In genomic region chr10:48444861-48445841, GRCh38 we compare ENCODE assay signal across 10 cellular contexts.
DNase-seq lines count a peak whose midpoint lies in the region; ATAC-seq and TF ChIP-seq lines count a peak whose summit lies in the region.
"Had no signal": no experiment of that assay in that cellular context is flagged by ENCODE, and none has a peak within 500 bp of the region (broad histone marks: within the 10 kb centered on the region; RNA-seq: fewer than 3 reads in every experiment).

No MANE protein-coding gene starts in this region.

- 69 to 79% methylated on average over 16 to 17 of the region's 20 CpGs for WGBS in thyroid gland, 2 donors
- 68 to 72% (median 70%) methylated on average over 20 of the region's 20 CpGs for WGBS in psoas muscle, 3 donors

- peaks cover 5% of the 10 kb centered on the region for H3K4me1 Mint-ChIP-seq in activated CD8-positive, alpha-beta memory T cell treated with anti-CD3 and anti-CD28 coated beads, Interleukin-2, amount 10 ng/mL, durations not matched to agents 7 days and 5 days

- TF ChIP-seq POLR2A in thyroid gland (IDR thresholded peaks at IDR 0.05), result peak in 1 of 2 donors; percentile 12

- H3K9me3 ChIP-seq in thyroid gland, result no peaks in the 10 kb centered on the region
- H3K9me3 ChIP-seq in psoas muscle, result no peaks in the 10 kb centered on the region
- no peaks in the 10 kb centered on the region for H3K9me3 ChIP-seq in effector memory CD4-positive, alpha-beta T cell (ENCODE audit: control insufficient read depth, low read length)

- H3K27me3 ChIP-seq in thyroid gland (no peaks in the 10 kb centered on the region), psoas muscle (ENCODE audit: insufficient read depth in 3 of 3, low read length in 2 of 3) (no peaks in the 10 kb centered on the region)
- no peaks in the 10 kb centered on the region for H3K27me3 ChIP-seq in effector memory CD4-positive, alpha-beta T cell (replicated peaks; ENCODE audit: control insufficient read depth, insufficient read depth, low read length, poor library complexity, severe bottlenecking)

- H3K9me3 Mint-ChIP-seq in activated CD8-positive, alpha-beta memory T cell treated with anti-CD3 and anti-CD28 coated beads, Interleukin-2, amount 10 ng/mL, durations not matched to agents 7 days and 5 days (ENCODE audit: low read depth), result no peaks in the 10 kb centered on the region
- H3K9me3 Mint-ChIP-seq: activated T-helper 2 cell treated with anti-CD3 and anti-CD28 coated beads, Interferon-gamma antibody, Interleukin-2, Interleukin-4, amounts not matched to agents 10 μg/mL and 5 μg/mL and 100 μg/mL, durations not matched to agents 14 hours and 24 hours and 36 hours had no signal

- intact Hi-C loops in thyroid gland (cut with DNase I), result loop anchor here (10.0 kb wide), 1 partner anchor 210 kb away; no protein-coding TSS in a partner anchor
- intact Hi-C loops in psoas muscle (cut with DNase I), result no loop called here

- TF ChIP-seq CTCF in epithelial cell of esophagus (IDR thresholded peaks at IDR 0.05; ENCODE audit: insufficient read depth, low read depth, low read length, missing control alignments) (no peak), thyroid gland (IDR thresholded peaks at IDR 0.05) (peak in 3 of 6 experiments; percentile 32 to 42 (median 36)), psoas muscle (IDR thresholded peaks at IDR 0.05) (no peak)

- CTCF ChIA-PET in activated CD8-positive, alpha-beta memory T cell treated with anti-CD3 and anti-CD28 coated beads, Interleukin-2, amount 10 ng/mL, durations not matched to agents 7 days and 5 days (lab: Charles Lee), result interaction anchor here (0.6 kb wide), 1 partner anchor 82 kb away, joined by 3 read pairs; no protein-coding TSS in a partner anchor

- H3K36me3 ChIP-seq in thyroid gland, result no peaks in the 10 kb centered on the region
- H3K36me3 ChIP-seq in psoas muscle (ENCODE audit: insufficient read depth in 1 of 2, low read depth in 1 of 2), result no peaks in the 10 kb centered on the region
- H3K36me3 ChIP-seq in effector memory CD4-positive, alpha-beta T cell (ENCODE audit: control insufficient read depth, insufficient read depth, low read length), result no peaks in the 10 kb centered on the region

- H3K4me3 Mint-ChIP-seq in activated CD8-positive, alpha-beta memory T cell treated with anti-CD3 and anti-CD28 coated beads, Interleukin-2, amount 10 ng/mL, durations not matched to agents 7 days and 5 days, result no peak overlapping the region

- no peak for ATAC-seq in activated CD8-positive, alpha-beta memory T cell treated with anti-CD3 and anti-CD28 coated beads, Interleukin-2, amount 10 ng/mL, durations not matched to agents 7 days and 5 days
- ATAC-seq in psoas muscle, result no peak

- peak overlapping the region; percentile 18 to 43 (median 34) for H3K27ac ChIP-seq in thyroid gland
- H3K27ac ChIP-seq in psoas muscle, result no peak overlapping the region
- no peak overlapping the region for H3K27ac ChIP-seq in effector memory CD4-positive, alpha-beta T cell (ENCODE audit: insufficient read depth, low read length, poor library complexity, severe bottlenecking)

- peaks cover 2% of the 10 kb centered on the region for H3K27me3 Mint-ChIP-seq in activated CD8-positive, alpha-beta memory T cell treated with anti-CD3 and anti-CD28 coated beads, Interleukin-2, amount 10 ng/mL, durations not matched to agents 7 days and 5 days

- no peaks in the 10 kb centered on the region for H3K36me3 Mint-ChIP-seq in activated CD8-positive, alpha-beta memory T cell treated with anti-CD3 and anti-CD28 coated beads, Interleukin-2, amount 10 ng/mL, durations not matched to agents 7 days and 5 days

- no peak overlapping the region for H3K4me3 ChIP-seq in epithelial cell of esophagus (ENCODE audit: low read length)
- H3K4me3 ChIP-seq in thyroid gland (replicated peaks in 1 of 3), result no peak overlapping the region
- H3K4me3 ChIP-seq in psoas muscle, result no peak overlapping the region
- H3K4me3 ChIP-seq in effector memory CD4-positive, alpha-beta T cell (ENCODE audit: insufficient read depth, low read depth, low read length, poor library complexity, severe bottlenecking), result no peak overlapping the region

- no peak overlapping the region for H3K27ac Mint-ChIP-seq in activated CD8-positive, alpha-beta memory T cell treated with anti-CD3 and anti-CD28 coated beads, Interleukin-2, amount 10 ng/mL, durations not matched to agents 7 days and 5 days
- H3K27ac Mint-ChIP-seq: activated T-helper 2 cell treated with anti-CD3 and anti-CD28 coated beads, Interferon-gamma antibody, Interleukin-2, Interleukin-4, amounts not matched to agents 10 μg/mL and 5 μg/mL and 100 μg/mL, durations not matched to agents 14 hours and 24 hours and 36 hours had no signal

- DNase-seq in activated CD8-positive, alpha-beta memory T cell treated with anti-CD3 and anti-CD28 coated beads, Interleukin-2, amount 10 ng/mL, durations not matched to agents 7 days and 5 days, result peak; percentile 38
- no peak for DNase-seq in activated CD8-positive, alpha-beta memory T cell treated with anti-CD3 and anti-CD28 coated beads for 24 hours
- DNase-seq in NCI-H226, result peak; percentile 74
- peak; percentile 24 for DNase-seq in epithelial cell of esophagus (ENCODE audit: low read depth)
- peak; percentile 88 for DNase-seq in thyroid gland
- no peak for DNase-seq in psoas muscle
- DNase-seq in effector memory CD4-positive, alpha-beta T cell, result no peak
- no peak for DNase-seq in Kasumi-1 (lab: John Stamatoyannopoulos, UW)
- DNase-seq: stimulated activated CD4-positive, alpha-beta T cell treated with anti-CD3 and anti-CD28 coated beads, Interleukin-4, amount 100 ng/mL, for 1 hour had no signal

- H3K4me1 ChIP-seq in thyroid gland (peaks cover 14% of the 10 kb centered on the region in 2 donors), psoas muscle (no peaks in the 10 kb centered on the region)
- no peaks in the 10 kb centered on the region for H3K4me1 ChIP-seq in effector memory CD4-positive, alpha-beta T cell (ENCODE audit: control insufficient read depth, insufficient read depth, low read length, poor library complexity, severe bottlenecking)

Comparison
In these comparisons a context has a peak if more than half of its experiments do, and no peak if none do; other contexts are left out.
1. DNase-seq: peak in activated CD8-positive, alpha-beta memory T cell treated with anti-CD3 and anti-CD28 coated beads, Interleukin-2, amount 10 ng/mL, durations not matched to agents 7 days and 5 days (single experiment), NCI-H226 (single experiment), epithelial cell of esophagus (single experiment) and thyroid gland (2 of 2); none in activated CD8-positive, alpha-beta memory T cell treated with anti-CD3 and anti-CD28 coated beads for 24 hours (single experiment), psoas muscle (0 of 2), effector memory CD4-positive, alpha-beta T cell (0 of 3) and Kasumi-1 (0 of 2).
2. H3K27ac ChIP-seq: peak in thyroid gland (3 of 3); none in psoas muscle (single experiment) and effector memory CD4-positive, alpha-beta T cell (single experiment).